In genomic region chr14:92613008-92613658, GRCh38 we compare ENCODE assay signal across 8 cellular contexts.
DNase-seq lines count a peak whose midpoint lies in the region; ATAC-seq and TF ChIP-seq lines count a peak whose summit lies in the region.

No MANE protein-coding gene starts in this region.

- no peaks in the 10 kb centered on the region for H3K4me1 ChIP-seq in aorta (ENCODE audit: control insufficient read depth in 1 of 2, insufficient read depth in 2 of 2, low read length in 2 of 2)

- 77 to 78% methylated on average over 11 of the region's 11 CpGs for WGBS in aorta, 2 donors

- H3K9me3 ChIP-seq in aorta (ENCODE audit: control insufficient read depth, low read length): no peaks in the 10 kb centered on the region

- DNase-seq in GM12865 (ENCODE audit: low read depth) (peak; percentile 51), NCI-H69 (lab: John Stamatoyannopoulos, UW) (peak; percentile 71), germinal center (ENCODE audit: low spot score) (peak; percentile 78), AG08395 (ENCODE audit: low spot score) (no peak), aorta (no peak)
- peak; percentile 59 for DNase-seq in activated T-cell treated with anti-CD3 and anti-CD28 coated beads, Interleukin-2, amount 50 U/mL, for 4 hours
- peak in 3 of 4 experiments; percentile 47 to 50 (median 48) for DNase-seq in stimulated activated CD4-positive, alpha-beta T cell treated with anti-CD3 and anti-CD28 coated beads, Interleukin-1b, Interleukin-23, amount 100 ng/mL, for 24 hours (ENCODE audit: low read depth in 4 of 4, low spot score in 1 of 4)

- no peaks in the 10 kb centered on the region for H3K36me3 Mint-ChIP-seq in activated T-cell treated with anti-CD3 and anti-CD28 coated beads, Interleukin-2, amount 50 U/mL, for 4 hours (ENCODE audit: insufficient read depth)

- H3K27ac ChIP-seq in aorta (ENCODE audit: low read depth in 1 of 2, low read length in 2 of 2): no peak overlapping the region

- H3K27me3 ChIP-seq in aorta (ENCODE audit: control insufficient read depth in 1 of 2, insufficient read depth in 2 of 2, low read length in 1 of 2): no peaks in the 10 kb centered on the region

- no peaks in the 10 kb centered on the region for H3K36me3 ChIP-seq in aorta (ENCODE audit: control insufficient read depth in 1 of 2, insufficient read depth in 2 of 2, low read length in 1 of 2)

- peak; percentile 86 for TF ChIP-seq CTCF in GM12865 (IDR thresholded peaks at IDR 0.05; ENCODE audit: insufficient read depth, low read depth, low read length, missing control alignments)

- peaks cover 55% of the 10 kb centered on the region for H3K4me1 Mint-ChIP-seq in activated T-cell treated with anti-CD3 and anti-CD28 coated beads, Interleukin-2, amount 50 U/mL, for 4 hours (ENCODE audit: low read depth)

- H3K27me3 Mint-ChIP-seq in activated T-cell treated with anti-CD3 and anti-CD28 coated beads, Interleukin-2, amount 50 U/mL, for 4 hours (ENCODE audit: low read depth): no peaks in the 10 kb centered on the region

- intact Hi-C loops in aorta (cut with DNase I): no loop called here

- ATAC-seq in activated T-cell treated with anti-CD3 and anti-CD28 coated beads, Interleukin-2, amount 50 U/mL, for 4 hours: peak in 1 of 2 donors; percentile 41
- ATAC-seq in aorta (ENCODE audit: low FRiP score) (no peak), GM18868 (IDR thresholded peaks at IDR 0.05; ENCODE audit: unreplicated experiment) (no peak)

- H3K4me3 ChIP-seq in GM12865 (ENCODE audit: low read depth, low read length) (no peak overlapping the region), aorta (ENCODE audit: low read length in 2 of 2) (no peak overlapping the region)

- no peaks in the 10 kb centered on the region for H3K9me3 Mint-ChIP-seq in activated T-cell treated with anti-CD3 and anti-CD28 coated beads, Interleukin-2, amount 50 U/mL, for 4 hours

- H3K4me3 Mint-ChIP-seq in activated T-cell treated with anti-CD3 and anti-CD28 coated beads, Interleukin-2, amount 50 U/mL, for 4 hours: no peak overlapping the region

Comparison
In these comparisons a context has a peak if more than half of its experiments do, and no peak if none do; other contexts are left out.
1. DNase-seq: peak in GM12865 (single experiment), NCI-H69 (single experiment), activated T-cell treated with anti-CD3 and anti-CD28 coated beads, Interleukin-2, amount 50 U/mL, for 4 hours (single experiment), germinal center (single experiment) and stimulated activated CD4-positive, alpha-beta T cell treated with anti-CD3 and anti-CD28 coated beads, Interleukin-1b, Interleukin-23, amount 100 ng/mL, for 24 hours (3 of 4); none in AG08395 (single experiment) and aorta (0 of 2).